ENCODE assay signal across 18 cellular contexts in the genomic region with DNA sequence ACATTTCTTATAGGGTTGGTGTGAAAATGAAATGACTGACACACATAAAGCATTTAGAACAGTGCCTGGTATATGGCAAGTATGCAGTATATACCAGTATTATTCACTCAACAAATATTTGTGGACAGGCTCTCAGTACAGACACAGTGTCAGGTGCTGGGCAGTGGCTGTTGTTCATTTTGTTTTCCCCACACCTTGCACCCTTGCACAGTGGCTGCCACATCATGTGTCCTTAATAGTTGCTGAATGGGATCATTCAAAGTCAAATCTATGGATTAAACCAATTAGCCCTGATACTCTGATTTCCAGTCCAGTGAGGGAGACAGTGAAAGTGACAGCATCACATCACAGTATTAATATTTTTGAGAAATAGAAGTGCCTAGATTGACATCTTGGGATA. TPM values are rescaled to one million over a fixed set of nuclear protein-coding genes. Genes with fewer than 3 reads are reported as not detected.
A peak's percentile ranks its signal among the peaks of the same experiment; 100 is the strongest.
DNase-seq lines count a peak whose midpoint lies in the region; ATAC-seq lines count a peak whose summit lies in the region.
"Had no signal": no experiment of that assay in that cellular context is flagged by ENCODE, and none has a peak within 500 bp of the region (broad histone marks: within the 10 kb centered on the region; RNA-seq: fewer than 3 reads in every experiment).

No MANE protein-coding gene starts in this region.

- no peaks in the 10 kb centered on the region for H3K27me3 ChIP-seq in BLaER1 treated with 17β-estradiol and CSF1 and Interleukin-3, amounts not matched to agents 10 nM and 100 nM
- H3K27me3 ChIP-seq in mononuclear cell (ENCODE audit: insufficient read depth, low read length): no peaks in the 10 kb centered on the region
- H3K27me3 ChIP-seq: BE2C had no signal

- H3K9me3 Mint-ChIP-seq in activated T-helper 1 cell treated with anti-CD3 and anti-CD28 coated beads, Interleukin-12 subunit alpha, Interleukin-12 subunit beta, Interleukin-2, Interleukin-4 antibody, amounts not matched to agents 30 ng/mL and 10 ng/mL and 1 ng/mL, durations not matched to agents 14 hours and 24 hours and 36 hours: no peaks in the 10 kb centered on the region

- peak overlapping the region; percentile 52 to 86 (median 61); a peak in 18 of 20 replicates for H3K4me3 ChIP-seq in BLaER1 treated with 17β-estradiol and CSF1 and Interleukin-3, amounts not matched to agents 10 nM and 100 nM
- H3K4me3 ChIP-seq in GM08714 (ENCODE audit: low read length) (peak overlapping the region; percentile 83), mononuclear cell (ENCODE audit: low read length) (peak overlapping the region; percentile 43)
- H3K4me3 ChIP-seq: prostate gland had no signal

- peaks cover 72% of the 10 kb centered on the region for H3K4me1 Mint-ChIP-seq in activated T-helper 1 cell treated with anti-CD3 and anti-CD28 coated beads, Interleukin-12 subunit alpha, Interleukin-12 subunit beta, Interleukin-2, Interleukin-4 antibody, amounts not matched to agents 30 ng/mL and 10 ng/mL and 1 ng/mL, durations not matched to agents 14 hours and 24 hours and 36 hours (ENCODE audit: low read depth)

- peak overlapping the region in 8 of 11 experiments; percentile 11 to 84 (median 74); a peak in 11 of 22 replicates for H3K9ac ChIP-seq in BLaER1 treated with 17β-estradiol and CSF1 and Interleukin-3, amounts not matched to agents 10 nM and 100 nM

- H3K27ac Mint-ChIP-seq in activated T-helper 1 cell treated with anti-CD3 and anti-CD28 coated beads, Interleukin-12 subunit alpha, Interleukin-12 subunit beta, Interleukin-2, Interleukin-4 antibody, amounts not matched to agents 30 ng/mL and 10 ng/mL and 1 ng/mL, durations not matched to agents 14 hours and 24 hours and 36 hours: peak overlapping the region; percentile 96

- peaks cover 0 to 3% (median 0%) of the 10 kb centered on the region in 11 experiments; a peak in 4 of 22 replicates for H3K9me3 ChIP-seq in BLaER1 treated with 17β-estradiol and CSF1 and Interleukin-3, amounts not matched to agents 10 nM and 100 nM (replicated peaks in 1 of 11)
- H3K9me3 ChIP-seq in mononuclear cell (ENCODE audit: low read depth, low read length): no peaks in the 10 kb centered on the region
- H3K9me3 ChIP-seq: BE2C, prostate gland had no signal

- DNase-seq in activated T-helper 1 cell treated with anti-CD3 and anti-CD28 coated beads, Interleukin-12 subunit alpha, Interleukin-12 subunit beta, Interleukin-2, Interleukin-4 antibody, amounts not matched to agents 30 ng/mL and 10 ng/mL and 1 ng/mL, durations not matched to agents 14 hours and 24 hours and 36 hours (ENCODE audit: low spot score): no peak
- no peak for DNase-seq in 8988T
- DNase-seq: activated CD4-positive, alpha-beta T cell treated with anti-CD3 and anti-CD28 coated beads, Interleukin-2, amount 50 U/mL, for 4 hours; BE2C; foreskin fibroblast; HCEC 1CT; NCI-H1694; Right ventricle myocardium superior; substantia nigra; T1000 had no signal

- peaks cover 77 to 100% (median 98%) of the 10 kb centered on the region in 10 experiments for H3K4me1 ChIP-seq in BLaER1 treated with 17β-estradiol and CSF1 and Interleukin-3, amounts not matched to agents 10 nM and 100 nM
- peaks cover 66% of the 10 kb centered on the region for H3K4me1 ChIP-seq in mononuclear cell (ENCODE audit: insufficient read depth, low read length)
- H3K4me1 ChIP-seq: BE2C, prostate gland had no signal

- peak overlapping the region; percentile 88 to 98 (median 94) for H3K4me2 ChIP-seq in BLaER1 treated with 17β-estradiol and CSF1 and Interleukin-3, amounts not matched to agents 10 nM and 100 nM

- no peaks in the 10 kb centered on the region for H3K27me3 Mint-ChIP-seq in activated T-helper 1 cell treated with anti-CD3 and anti-CD28 coated beads, Interleukin-12 subunit alpha, Interleukin-12 subunit beta, Interleukin-2, Interleukin-4 antibody, amounts not matched to agents 30 ng/mL and 10 ng/mL and 1 ng/mL, durations not matched to agents 14 hours and 24 hours and 36 hours (ENCODE audit: insufficient read depth)

- intact Hi-C loops in activated T-helper 1 cell treated with anti-CD3 and anti-CD28 coated beads, Interleukin-12 subunit alpha, Interleukin-12 subunit beta, Interleukin-2, Interleukin-4 antibody, amounts not matched to agents 30 ng/mL and 10 ng/mL and 1 ng/mL, durations not matched to agents 14 hours and 24 hours and 36 hours (cut with micrococcal nuclease): no loop called here

- H3K36me3 ChIP-seq in BLaER1 treated with 17β-estradiol and CSF1 and Interleukin-3, amounts not matched to agents 10 nM and 100 nM: peaks cover 0 to 35% (median 0%) of the 10 kb centered on the region in 11 experiments; a peak in 3 of 22 replicates
- H3K36me3 ChIP-seq: BE2C, prostate gland had no signal

- peaks cover 70% of the 10 kb centered on the region for H3K36me3 Mint-ChIP-seq in activated T-helper 1 cell treated with anti-CD3 and anti-CD28 coated beads, Interleukin-12 subunit alpha, Interleukin-12 subunit beta, Interleukin-2, Interleukin-4 antibody, amounts not matched to agents 30 ng/mL and 10 ng/mL and 1 ng/mL, durations not matched to agents 14 hours and 24 hours and 36 hours (ENCODE audit: low read depth)

- H4K20me1 ChIP-seq in BLaER1 treated with 17β-estradiol and CSF1 and Interleukin-3, amounts not matched to agents 10 nM and 100 nM: no peaks in the 10 kb centered on the region

- peak overlapping the region; percentile 98 for H3K4me3 Mint-ChIP-seq in activated T-helper 1 cell treated with anti-CD3 and anti-CD28 coated beads, Interleukin-12 subunit alpha, Interleukin-12 subunit beta, Interleukin-2, Interleukin-4 antibody, amounts not matched to agents 30 ng/mL and 10 ng/mL and 1 ng/mL, durations not matched to agents 14 hours and 24 hours and 36 hours

- peak overlapping the region in 5 of 11 experiments; percentile 73 to 79 (median 77); a peak in 9 of 22 replicates for H3K27ac ChIP-seq in BLaER1 treated with 17β-estradiol and CSF1 and Interleukin-3, amounts not matched to agents 10 nM and 100 nM
- H3K27ac ChIP-seq: prostate gland had no signal

- ATAC-seq in HG03025 (IDR thresholded peaks at IDR 0.05; ENCODE audit: low FRiP score, unreplicated experiment): no peak
- no peak for ATAC-seq in HG03432 (IDR thresholded peaks at IDR 0.05; ENCODE audit: unreplicated experiment)

RNA-seq across cellular contexts. Expression of gene SLAMF1, which starts 2.4 kb away (rescaled TPM):
- 118 TPM in 2 replicates for total RNA-seq in activated T-helper 1 cell treated with anti-CD3 and anti-CD28 coated beads, Interleukin-12 subunit alpha, Interleukin-12 subunit beta, Interleukin-2, Interleukin-4 antibody, amounts not matched to agents 30 ng/mL and 10 ng/mL and 1 ng/mL, durations not matched to agents 14 hours and 24 hours and 36 hours
- total RNA-seq in mononuclear cell: 30.0 TPM
- total RNA-seq: myocyte, NCI-H460 had no signal
